8 cellular contexts compared by ENCODE assay signal in genomic region chr14:102319351-102320032, GRCh38. TPM values are rescaled to one million over a fixed set of nuclear protein-coding genes. Genes with fewer than 3 reads are reported as not detected.
DNase-seq lines count a peak whose midpoint lies in the region; ATAC-seq and TF ChIP-seq lines count a peak whose summit lies in the region.

ZNF839 (plus strand) TSS chr14:102319746; CDS start chr14:102319766, 20 bp downstream.

- H2AFZ ChIP-seq in parathyroid adenoma, result peak within 1 kb of the TSS; percentile 97

- DNase-seq in NCI-H146 treated with DMSO at 0.1 percent for 48 hours (lab: John Stamatoyannopoulos, UW; ENCODE audit: unreplicated experiment) (peak; percentile 40), T follicular helper cell (ENCODE audit: low read depth) (peak; percentile 87), Right ventricle myocardium superior (peak; percentile 96), tibial artery (peak; percentile 92 to 95)
- DNase-seq in activated naive CD8-positive, alpha-beta T cell treated with anti-CD3 and anti-CD28 coated beads, Interleukin-2, amount 50 U/mL, for 16 hours (ENCODE audit: low read depth, low spot score), result peak; percentile 88

- no peaks in the 10 kb centered on the region for H3K9me3 ChIP-seq in parathyroid adenoma (ENCODE audit: control insufficient read depth, low read length)
- no peaks in the 10 kb centered on the region for H3K9me3 ChIP-seq in tibial artery

- intact Hi-C loops in Right ventricle myocardium superior (cut with DNase I), result no loop called here
- intact Hi-C loops in tibial artery (cut with DNase I; ENCODE audit: low total_unique reads), result loop anchor here (5.0 to 10.0 kb wide), 2 partner anchors 175 to 1308 kb away; partner anchors contain the start of gene KLC1

- no peak for TF ChIP-seq CTCF in GM12875 (IDR thresholded peaks at IDR 0.05; ENCODE audit: borderline replicate concordance, insufficient read depth, low read depth, low read length)
- TF ChIP-seq CTCF in parathyroid adenoma (IDR thresholded peaks at IDR 0.05), result peak; percentile 2
- no peak for TF ChIP-seq CTCF in tibial artery (IDR thresholded peaks at IDR 0.05)

- H3K4me1 ChIP-seq in parathyroid adenoma (peaks cover 22% of the 10 kb centered on the region), tibial artery (peaks cover 0 to 44% (median 30%) of the 10 kb centered on the region in 4 donors)

- H3K4me3 ChIP-seq in GM12875 (ENCODE audit: low read depth, low read length), result peak within 1 kb of the TSS; percentile 90
- peak within 1 kb of the TSS; percentile 75 for H3K4me3 ChIP-seq in parathyroid adenoma (ENCODE audit: low read depth, low read length)
- H3K4me3 ChIP-seq in tibial artery, result peak within 1 kb of the TSS; percentile 81

- H3K4me2 ChIP-seq in parathyroid adenoma (ENCODE audit: low read length), result peak within 1 kb of the TSS; percentile 98

- H3K27me3 ChIP-seq in parathyroid adenoma (ENCODE audit: control insufficient read depth, insufficient read depth, low read length) (no peaks in the 10 kb centered on the region), tibial artery (no peaks in the 10 kb centered on the region)

- H3K36me3 ChIP-seq in parathyroid adenoma (ENCODE audit: control insufficient read depth, insufficient read depth, low read length), result no peaks in the 10 kb centered on the region
- H3K36me3 ChIP-seq in tibial artery, result peaks cover 0 to 4% (median 0%) of the 10 kb centered on the region in 3 donors

- peak within 1 kb of the TSS; percentile 86 for H3K27ac ChIP-seq in parathyroid adenoma
- peak within 1 kb of the TSS; percentile 94 to 97 for H3K27ac ChIP-seq in tibial artery

- no peak within 1 kb of the TSS for H3K9ac ChIP-seq in parathyroid adenoma

- ATAC-seq in HG02763 (IDR thresholded peaks at IDR 0.05; ENCODE audit: unreplicated experiment) (peak; percentile 60), Right ventricle myocardium superior (ENCODE audit: poor library complexity) (peak; percentile 71)

- H3K79me2 ChIP-seq in parathyroid adenoma, result no peaks in the 10 kb centered on the region

RNA-seq across cellular contexts. Expression of gene ZNF839, which starts in this region (rescaled TPM):
- total RNA-seq in Right ventricle myocardium superior, result 7.8 TPM

Comparison
In these comparisons a context has a peak if more than half of its experiments do, and no peak if none do; other contexts are left out.
1. Peak in every context shown above with its lines: DNase-seq, ATAC-seq, H3K4me3 ChIP-seq and H3K27ac ChIP-seq.
2. DNase-seq: peak in every context shown above with its lines; median percentile 96 in Right ventricle myocardium superior; 94 in tibial artery; 88 in activated naive CD8-positive, alpha-beta T cell treated with anti-CD3 and anti-CD28 coated beads, Interleukin-2, amount 50 U/mL, for 16 hours; 87 in T follicular helper cell; 40 in NCI-H146 treated with DMSO at 0.1 percent for 48 hours.